ENCODE assay signal across 16 cellular contexts in genomic region chr20:5069141-5069806, GRCh38. TPM values are rescaled to one million over a fixed set of nuclear protein-coding genes. Genes with fewer than 3 reads are reported as not detected.
DNase-seq lines count a peak whose midpoint lies in the region; ATAC-seq and TF ChIP-seq lines count a peak whose summit lies in the region.
"Had no signal": no experiment of that assay in that cellular context is flagged by ENCODE, and none has a peak within 500 bp of the region (broad histone marks: within the 10 kb centered on the region; RNA-seq: fewer than 3 reads in every experiment).

No MANE protein-coding gene starts in this region.

- H3K27me3 ChIP-seq in neutrophil, result no peaks in the 10 kb centered on the region
- no peaks in the 10 kb centered on the region for H3K27me3 ChIP-seq in osteoblast (ENCODE audit: insufficient read depth, low read length)

- H3K36me3 Mint-ChIP-seq in activated CD4-positive, alpha-beta T cell treated with anti-CD3 and anti-CD28 coated beads, Interleukin-2, amount 10 ng/mL, durations not matched to agents 24 days and 14 days (ENCODE audit: low read depth), result no peaks in the 10 kb centered on the region
- H3K36me3 Mint-ChIP-seq in CD14-positive monocyte, result peaks cover 3 to 9% of the 10 kb centered on the region in 2 donors
- no peaks in the 10 kb centered on the region for H3K36me3 Mint-ChIP-seq in activated T-helper 2 cell treated with anti-CD3 and anti-CD28 coated beads, Interferon-gamma antibody, Interleukin-2, Interleukin-4, amounts not matched to agents 10 μg/mL and 5 μg/mL and 100 μg/mL, durations not matched to agents 14 hours and 24 hours and 36 hours (ENCODE audit: low read depth)

- no peaks in the 10 kb centered on the region for H3K9me3 Mint-ChIP-seq in activated CD4-positive, alpha-beta T cell treated with anti-CD3 and anti-CD28 coated beads, Interleukin-2, amount 10 ng/mL, durations not matched to agents 24 days and 14 days
- peaks cover 0 to 4% (median 0%) of the 10 kb centered on the region in 7 donors for H3K9me3 Mint-ChIP-seq in CD14-positive monocyte
- H3K9me3 Mint-ChIP-seq in activated T-helper 2 cell treated with anti-CD3 and anti-CD28 coated beads, Interferon-gamma antibody, Interleukin-2, Interleukin-4, amounts not matched to agents 10 μg/mL and 5 μg/mL and 100 μg/mL, durations not matched to agents 14 hours and 24 hours and 36 hours, result no peaks in the 10 kb centered on the region
- H3K9me3 Mint-ChIP-seq: IgD-negative memory B cell had no signal

- H3K4me1 ChIP-seq in neutrophil (ENCODE audit: control insufficient read depth in 1 of 2, insufficient read depth in 1 of 2, low read depth in 1 of 2, low read length in 1 of 2), result peaks cover 37 to 56% of the 10 kb centered on the region in 2 experiments
- peaks cover 20% of the 10 kb centered on the region for H3K4me1 ChIP-seq in osteoblast (ENCODE audit: insufficient read depth, low read length)
- H3K4me1 ChIP-seq: Caco-2 had no signal

- TF ChIP-seq CTCF in CD14-positive monocyte (IDR thresholded peaks at IDR 0.05), result no peak
- no peak for TF ChIP-seq CTCF in neutrophil (IDR thresholded peaks at IDR 0.05)
- TF ChIP-seq CTCF in osteoblast (IDR thresholded peaks at IDR 0.05; ENCODE audit: extremely low read depth, low read depth, low read length), result no peak

- peaks cover 28% of the 10 kb centered on the region for H3K4me1 Mint-ChIP-seq in activated CD4-positive, alpha-beta T cell treated with anti-CD3 and anti-CD28 coated beads, Interleukin-2, amount 10 ng/mL, durations not matched to agents 24 days and 14 days
- H3K4me1 Mint-ChIP-seq in CD14-positive monocyte, result peaks cover 60% of the 10 kb centered on the region
- H3K4me1 Mint-ChIP-seq in activated T-helper 2 cell treated with anti-CD3 and anti-CD28 coated beads, Interferon-gamma antibody, Interleukin-2, Interleukin-4, amounts not matched to agents 10 μg/mL and 5 μg/mL and 100 μg/mL, durations not matched to agents 14 hours and 24 hours and 36 hours (ENCODE audit: low read depth), result peaks cover 32% of the 10 kb centered on the region

- H3K27ac ChIP-seq in neutrophil (peak overlapping the region; percentile 52), osteoblast (ENCODE audit: low read depth, low read length) (no peak overlapping the region)
- H3K27ac ChIP-seq: RWPE1 had no signal

- no peak for ATAC-seq in GM18517 (IDR thresholded peaks at IDR 0.05; ENCODE audit: unreplicated experiment)
- ATAC-seq: PC-3 had no signal

- no peak overlapping the region for H2AFZ ChIP-seq in osteoblast (ENCODE audit: low read length)

- H3K27me3 Mint-ChIP-seq in activated CD4-positive, alpha-beta T cell treated with anti-CD3 and anti-CD28 coated beads, Interleukin-2, amount 10 ng/mL, durations not matched to agents 24 days and 14 days, result no peaks in the 10 kb centered on the region
- H3K27me3 Mint-ChIP-seq in CD14-positive monocyte (ENCODE audit: low read depth in 3 of 3), result no peaks in the 10 kb centered on the region
- H3K27me3 Mint-ChIP-seq in activated T-helper 2 cell treated with anti-CD3 and anti-CD28 coated beads, Interferon-gamma antibody, Interleukin-2, Interleukin-4, amounts not matched to agents 10 μg/mL and 5 μg/mL and 100 μg/mL, durations not matched to agents 14 hours and 24 hours and 36 hours (ENCODE audit: low read depth), result no peaks in the 10 kb centered on the region
- H3K27me3 Mint-ChIP-seq: IgD-negative memory B cell had no signal

- H3K9me3 ChIP-seq in neutrophil, result no peaks in the 10 kb centered on the region
- H3K9me3 ChIP-seq in osteoblast (ENCODE audit: low read depth, low read length), result no peaks in the 10 kb centered on the region
- H3K9me3 ChIP-seq: Caco-2 had no signal

- no peaks in the 10 kb centered on the region for H3K36me3 ChIP-seq in neutrophil
- no peaks in the 10 kb centered on the region for H3K36me3 ChIP-seq in osteoblast (ENCODE audit: insufficient read depth, low read length)

- no peaks in the 10 kb centered on the region for H4K20me1 ChIP-seq in osteoblast (ENCODE audit: insufficient read depth, low read length)

- peak; percentile 78 for DNase-seq in activated CD4-positive, alpha-beta T cell treated with anti-CD3 and anti-CD28 coated beads, Interleukin-2, amount 10 ng/mL, durations not matched to agents 24 days and 14 days
- no peak for DNase-seq in activated CD4-positive, alpha-beta T cell treated with anti-CD3 and anti-CD28 coated beads, Interleukin-2, amount 50 U/mL, for 4 hours
- no peak for DNase-seq in CD14-positive monocyte (ENCODE audit: low spot score)
- DNase-seq in activated T-helper 2 cell treated with anti-CD3 and anti-CD28 coated beads, Interferon-gamma antibody, Interleukin-2, Interleukin-4, amounts not matched to agents 10 μg/mL and 5 μg/mL and 100 μg/mL, durations not matched to agents 14 hours and 24 hours and 36 hours (ENCODE audit: low spot score), result no peak
- no peak for DNase-seq in osteoblast (ENCODE audit: insufficient read length, low spot score, missing footprints)
- DNase-seq: Caco-2, EL, HCEC 1CT, NCI-H1436 treated with DMSO at 0.1 percent for 48 hours, NCI-H2029 treated with DMSO at 0.1 percent for 48 hours, NCI-H774, PC-3 had no signal

- no peak overlapping the region for H3K4me2 ChIP-seq in osteoblast (ENCODE audit: insufficient read depth, low read length)

- peak overlapping the region; percentile 26 for H3K4me3 Mint-ChIP-seq in activated CD4-positive, alpha-beta T cell treated with anti-CD3 and anti-CD28 coated beads, Interleukin-2, amount 10 ng/mL, durations not matched to agents 24 days and 14 days
- no peak overlapping the region for H3K4me3 Mint-ChIP-seq in CD14-positive monocyte
- H3K4me3 Mint-ChIP-seq in activated T-helper 2 cell treated with anti-CD3 and anti-CD28 coated beads, Interferon-gamma antibody, Interleukin-2, Interleukin-4, amounts not matched to agents 10 μg/mL and 5 μg/mL and 100 μg/mL, durations not matched to agents 14 hours and 24 hours and 36 hours (ENCODE audit: low read depth), result peak overlapping the region; percentile 10
- H3K4me3 Mint-ChIP-seq: IgD-negative memory B cell had no signal

- H3K4me3 ChIP-seq in neutrophil (ENCODE audit: low read depth in 1 of 2, low read length in 1 of 2) (no peak overlapping the region), osteoblast (ENCODE audit: insufficient read depth, low read length) (no peak overlapping the region)

- intact Hi-C loops in activated CD4-positive, alpha-beta T cell treated with anti-CD3 and anti-CD28 coated beads, Interleukin-2, amount 10 ng/mL, durations not matched to agents 24 days and 14 days (cut with micrococcal nuclease), result loop anchor here (1.0 kb wide), 1 partner anchor 9 kb away; no protein-coding TSS in a partner anchor
- intact Hi-C loops in CD14-positive monocyte (cut with micrococcal nuclease), result no loop called here
- intact Hi-C loops in activated T-helper 2 cell treated with anti-CD3 and anti-CD28 coated beads, Interferon-gamma antibody, Interleukin-2, Interleukin-4, amounts not matched to agents 10 μg/mL and 5 μg/mL and 100 μg/mL, durations not matched to agents 14 hours and 24 hours and 36 hours (cut with micrococcal nuclease), result loop anchor here (1.0 kb wide), 1 partner anchor 9 kb away; no protein-coding TSS in a partner anchor

- peak overlapping the region; percentile 65 for H3K27ac Mint-ChIP-seq in activated CD4-positive, alpha-beta T cell treated with anti-CD3 and anti-CD28 coated beads, Interleukin-2, amount 10 ng/mL, durations not matched to agents 24 days and 14 days
- H3K27ac Mint-ChIP-seq in CD14-positive monocyte, result peak overlapping the region in 6 of 7 donors; percentile 16 to 87 (median 70)
- peak overlapping the region; percentile 73 for H3K27ac Mint-ChIP-seq in activated T-helper 2 cell treated with anti-CD3 and anti-CD28 coated beads, Interferon-gamma antibody, Interleukin-2, Interleukin-4, amounts not matched to agents 10 μg/mL and 5 μg/mL and 100 μg/mL, durations not matched to agents 14 hours and 24 hours and 36 hours
- H3K27ac Mint-ChIP-seq: IgD-negative memory B cell had no signal

- no peaks in the 10 kb centered on the region for H3K79me2 ChIP-seq in osteoblast (ENCODE audit: insufficient read depth, low read length)

RNA-seq across cellular contexts. Expression of gene TMEM230, which starts 43.6 kb away (rescaled TPM):
- total RNA-seq in activated CD4-positive, alpha-beta T cell treated with anti-CD3 and anti-CD28 coated beads, Interleukin-2, amount 10 ng/mL, durations not matched to agents 24 days and 14 days, result 86.3 and 86.9 TPM in 2 replicates
- polyA plus RNA-seq in CD14-positive monocyte, result 100 to 1,000 TPM; 163 to 231 TPM
- 77.5 and 80.7 TPM in 2 replicates for total RNA-seq in activated T-helper 2 cell treated with anti-CD3 and anti-CD28 coated beads, Interferon-gamma antibody, Interleukin-2, Interleukin-4, amounts not matched to agents 10 μg/mL and 5 μg/mL and 100 μg/mL, durations not matched to agents 14 hours and 24 hours and 36 hours
- 108 and 141 TPM in 2 replicates for total RNA-seq in osteoblast

RNA-seq across cellular contexts. Expression of gene PCNA, which starts 50.5 kb away (rescaled TPM):
- total RNA-seq in activated CD4-positive, alpha-beta T cell treated with anti-CD3 and anti-CD28 coated beads, Interleukin-2, amount 10 ng/mL, durations not matched to agents 24 days and 14 days, result 532 TPM in 2 replicates
- 10 to 100 TPM; 27.9 to 35.0 TPM for polyA plus RNA-seq in CD14-positive monocyte
- 429 and 431 TPM in 2 replicates for total RNA-seq in activated T-helper 2 cell treated with anti-CD3 and anti-CD28 coated beads, Interferon-gamma antibody, Interleukin-2, Interleukin-4, amounts not matched to agents 10 μg/mL and 5 μg/mL and 100 μg/mL, durations not matched to agents 14 hours and 24 hours and 36 hours
- 62.2 and 66.2 TPM in 2 replicates for total RNA-seq in osteoblast

RNA-seq across cellular contexts. Expression of gene CDS2, which starts 57.5 kb away (rescaled TPM):
- 34.7 and 39.2 TPM in 2 replicates for total RNA-seq in activated CD4-positive, alpha-beta T cell treated with anti-CD3 and anti-CD28 coated beads, Interleukin-2, amount 10 ng/mL, durations not matched to agents 24 days and 14 days
- 10 to 100 TPM; 54.4 to 62.6 TPM for polyA plus RNA-seq in CD14-positive monocyte
- total RNA-seq in activated T-helper 2 cell treated with anti-CD3 and anti-CD28 coated beads, Interferon-gamma antibody, Interleukin-2, Interleukin-4, amounts not matched to agents 10 μg/mL and 5 μg/mL and 100 μg/mL, durations not matched to agents 14 hours and 24 hours and 36 hours, result 41.4 and 47.7 TPM in 2 replicates
- 25.3 and 26.2 TPM in 2 replicates for total RNA-seq in osteoblast

Comparison
In these comparisons a context has a peak if more than half of its experiments do, and no peak if none do; other contexts are left out.
1. H3K4me3 Mint-ChIP-seq: peak in activated CD4-positive, alpha-beta T cell treated with anti-CD3 and anti-CD28 coated beads, Interleukin-2, amount 10 ng/mL, durations not matched to agents 24 days and 14 days (single experiment) and activated T-helper 2 cell treated with anti-CD3 and anti-CD28 coated beads, Interferon-gamma antibody, Interleukin-2, Interleukin-4, amounts not matched to agents 10 μg/mL and 5 μg/mL and 100 μg/mL, durations not matched to agents 14 hours and 24 hours and 36 hours (single experiment); none in CD14-positive monocyte (0 of 2).
2. intact Hi-C loops: an anchor here in activated CD4-positive, alpha-beta T cell treated with anti-CD3 and anti-CD28 coated beads, Interleukin-2, amount 10 ng/mL, durations not matched to agents 24 days and 14 days (1.0 kb wide) and activated T-helper 2 cell treated with anti-CD3 and anti-CD28 coated beads, Interferon-gamma antibody, Interleukin-2, Interleukin-4, amounts not matched to agents 10 μg/mL and 5 μg/mL and 100 μg/mL, durations not matched to agents 14 hours and 24 hours and 36 hours (1.0 kb wide); none called in CD14-positive monocyte.
3. Peak in every context shown above with its lines, with median percentiles within 50 percentile points of each other: H3K27ac Mint-ChIP-seq.